8 cellular contexts compared by ENCODE assay signal in genomic region chr9:132575005-132575609, GRCh38. TPM values are rescaled to one million over a fixed set of nuclear protein-coding genes. Genes with fewer than 3 reads are reported as not detected.
DNase-seq lines count a peak whose midpoint lies in the region; ATAC-seq, FAIRE-seq and TF ChIP-seq lines count a peak whose summit lies in the region.

No MANE protein-coding gene starts in this region.

- TF ChIP-seq CTCF in HEK293 (tag by site-specific recombination; IDR thresholded peaks at IDR 0.05), result peak; percentile 93
- peak; percentile 72 for TF ChIP-seq CTCF in foreskin fibroblast (IDR thresholded peaks at IDR 0.05; ENCODE audit: low read depth, low read length)
- peak; percentile 19 to 67 (median 52) for TF ChIP-seq CTCF in pancreas (IDR thresholded peaks at IDR 0.05)

- H3K36me3 ChIP-seq in HEK293 (ENCODE audit: control insufficient read depth in 2 of 2, insufficient read depth in 1 of 2, low read length in 2 of 2) (no peaks in the 10 kb centered on the region), pancreas (no peaks in the 10 kb centered on the region)

- DNase-seq in COLO668 (lab: John Stamatoyannopoulos, UW; ENCODE audit: unreplicated experiment) (peak; percentile 77), NCI-H748 treated with DMSO at 0.1 percent for 48 hours (lab: John Stamatoyannopoulos, UW) (peak; percentile 72), foreskin fibroblast (peak; percentile 47 to 82), pancreas (peak; percentile 37 to 86 (median 71))
- DNase-seq in activated T-cell treated with anti-CD3 and anti-CD28 coated beads, Interleukin-2, amount 50 U/mL, for 48 hours, result peak; percentile 62 to 72

- H3K9me3 ChIP-seq in HEK293 (ENCODE audit: control insufficient read depth, insufficient read depth, low read depth, low read length) (no peaks in the 10 kb centered on the region), pancreas (no peaks in the 10 kb centered on the region)

- no peak for FAIRE-seq in pancreas (lab: Jason Lieb, UNC)

- peak; percentile 70 to 98 (median 95) for ATAC-seq in pancreas
- ATAC-seq in HG03520 (IDR thresholded peaks at IDR 0.05; ENCODE audit: unreplicated experiment), result no peak
- no peak for ATAC-seq in HG03025 (IDR thresholded peaks at IDR 0.05; ENCODE audit: low FRiP score, unreplicated experiment)

- CTCF ChIA-PET in HEK293 (lab: Yijun Ruan, JAX), result interaction anchor here (0.6 to 5.7 kb wide), 37 partner anchors 9 to 820 kb away, joined by 3 to 54 read pairs (median 3); partner anchors contain the start of gene CFAP77

- H3K4me3 ChIP-seq in HEK293 (ENCODE audit: low read depth, low read length) (no peak overlapping the region), foreskin fibroblast (ENCODE audit: low read depth in 1 of 2, low read length in 2 of 2) (no peak overlapping the region), pancreas (no peak overlapping the region)

- intact Hi-C loops in pancreas (cut with DNase I), result loop anchor here in 2 of 3 donors (5.0 to 10.0 kb wide), 2 partner anchors 68 to 160 kb away; partner anchors contain the start of gene CFAP77 (in 1 of the 2)

- H3K4me1 ChIP-seq in HEK293 (ENCODE audit: control insufficient read depth, insufficient read depth, low read length) (no peaks in the 10 kb centered on the region), pancreas (no peaks in the 10 kb centered on the region)

- POLR2A ChIA-PET in HEK293 (lab: Yijun Ruan, JAX), result no interaction called here

- 11 to 13% methylated on average over 14 to 16 of the region's 16 CpGs for WGBS in pancreas, 2 donors

- peaks cover 0 to 14% (median 2%) of the 10 kb centered on the region in 4 donors for H3K27me3 ChIP-seq in pancreas

- no peak overlapping the region for H3K27ac ChIP-seq in HEK293 (ENCODE audit: extremely low read depth, low read depth, low read length)
- no peak overlapping the region for H3K27ac ChIP-seq in pancreas

TF ChIP-seq in HEK293, 187 proteins besides CTCF, POLR2A, EP300 and RAD21 (continues in another document):
- no peak for TF ChIP-seq ZNF558 (tag by site-specific recombination; IDR thresholded peaks at IDR 0.05)
- TF ChIP-seq ZNF10 (tag by site-specific recombination; IDR thresholded peaks at IDR 0.05), result no peak
- peak; percentile 68 for TF ChIP-seq ZBTB17 (tag by site-specific recombination; IDR thresholded peaks at IDR 0.05)
- TF ChIP-seq, protein P1, sequence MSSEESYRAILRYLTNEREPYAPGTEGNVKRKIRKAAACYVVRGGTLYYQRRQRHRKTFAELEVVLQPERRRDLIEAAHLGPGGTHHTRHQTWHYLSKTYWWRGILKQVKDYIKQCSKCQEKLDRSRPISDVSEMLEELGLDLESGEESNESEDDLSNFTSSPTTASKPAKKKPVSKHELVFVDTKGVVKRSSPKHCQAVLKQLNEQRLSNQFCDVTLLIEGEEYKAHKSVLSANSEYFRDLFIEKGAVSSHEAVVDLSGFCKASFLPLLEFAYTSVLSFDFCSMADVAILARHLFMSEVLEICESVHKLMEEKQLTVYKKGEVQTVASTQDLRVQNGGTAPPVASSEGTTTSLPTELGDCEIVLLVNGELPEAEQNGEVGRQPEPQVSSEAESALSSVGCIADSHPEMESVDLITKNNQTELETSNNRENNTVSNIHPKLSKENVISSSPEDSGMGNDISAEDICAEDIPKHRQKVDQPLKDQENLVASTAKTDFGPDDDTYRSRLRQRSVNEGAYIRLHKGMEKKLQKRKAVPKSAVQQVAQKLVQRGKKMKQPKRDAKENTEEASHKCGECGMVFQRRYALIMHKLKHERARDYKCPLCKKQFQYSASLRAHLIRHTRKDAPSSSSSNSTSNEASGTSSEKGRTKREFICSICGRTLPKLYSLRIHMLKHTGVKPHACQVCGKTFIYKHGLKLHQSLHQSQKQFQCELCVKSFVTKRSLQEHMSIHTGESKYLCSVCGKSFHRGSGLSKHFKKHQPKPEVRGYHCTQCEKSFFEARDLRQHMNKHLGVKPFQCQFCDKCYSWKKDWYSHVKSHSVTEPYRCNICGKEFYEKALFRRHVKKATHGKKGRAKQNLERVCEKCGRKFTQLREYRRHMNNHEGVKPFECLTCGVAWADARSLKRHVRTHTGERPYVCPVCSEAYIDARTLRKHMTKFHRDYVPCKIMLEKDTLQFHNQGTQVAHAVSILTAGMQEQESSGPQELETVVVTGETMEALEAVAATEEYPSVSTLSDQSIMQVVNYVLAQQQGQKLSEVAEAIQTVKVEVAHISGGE (tag by site-specific recombination; conservative IDR thresholded peaks at IDR 0.05; ENCODE audit: low read depth), result peak; percentile 81
- no peak for TF ChIP-seq ZNF280C (tag by site-specific recombination; IDR thresholded peaks at IDR 0.05)
- TF ChIP-seq IKZF3 (tag by site-specific recombination; IDR thresholded peaks at IDR 0.05), result peak; percentile 52; the same call in 1 of the 2 replicates
- no peak for TF ChIP-seq ZNF423 (tag by site-specific recombination; IDR thresholded peaks at IDR 0.05)
- TF ChIP-seq ZNF585B (tag by site-specific recombination; IDR thresholded peaks at IDR 0.05), result no peak
- no peak for TF ChIP-seq ZNF791 (tag by site-specific recombination; IDR thresholded peaks at IDR 0.05)
- peak; percentile 91 for TF ChIP-seq ZSCAN30 (tag by site-specific recombination; IDR thresholded peaks at IDR 0.05)
- peak; percentile 41; the same call in 1 of the 2 replicates for TF ChIP-seq ZNF660 (tag by site-specific recombination; IDR thresholded peaks at IDR 0.05)
- TF ChIP-seq ZNF645 (tag by site-specific recombination; IDR thresholded peaks at IDR 0.05), result no peak
- no peak for TF ChIP-seq ZNF626 (tag by site-specific recombination; IDR thresholded peaks at IDR 0.05)
- no peak; the same call in 1 of the 2 replicates for TF ChIP-seq ZNF366 (tag by site-specific recombination; conservative IDR thresholded peaks at IDR 0.05)
- TF ChIP-seq, protein P2, sequence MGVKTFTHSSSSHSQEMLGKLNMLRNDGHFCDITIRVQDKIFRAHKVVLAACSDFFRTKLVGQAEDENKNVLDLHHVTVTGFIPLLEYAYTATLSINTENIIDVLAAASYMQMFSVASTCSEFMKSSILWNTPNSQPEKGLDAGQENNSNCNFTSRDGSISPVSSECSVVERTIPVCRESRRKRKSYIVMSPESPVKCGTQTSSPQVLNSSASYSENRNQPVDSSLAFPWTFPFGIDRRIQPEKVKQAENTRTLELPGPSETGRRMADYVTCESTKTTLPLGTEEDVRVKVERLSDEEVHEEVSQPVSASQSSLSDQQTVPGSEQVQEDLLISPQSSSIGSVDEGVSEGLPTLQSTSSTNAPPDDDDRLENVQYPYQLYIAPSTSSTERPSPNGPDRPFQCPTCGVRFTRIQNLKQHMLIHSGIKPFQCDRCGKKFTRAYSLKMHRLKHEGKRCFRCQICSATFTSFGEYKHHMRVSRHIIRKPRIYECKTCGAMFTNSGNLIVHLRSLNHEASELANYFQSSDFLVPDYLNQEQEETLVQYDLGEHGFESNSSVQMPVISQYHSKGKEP (tag by site-specific recombination; IDR thresholded peaks at IDR 0.05), result no peak
- TF ChIP-seq, protein P3, sequence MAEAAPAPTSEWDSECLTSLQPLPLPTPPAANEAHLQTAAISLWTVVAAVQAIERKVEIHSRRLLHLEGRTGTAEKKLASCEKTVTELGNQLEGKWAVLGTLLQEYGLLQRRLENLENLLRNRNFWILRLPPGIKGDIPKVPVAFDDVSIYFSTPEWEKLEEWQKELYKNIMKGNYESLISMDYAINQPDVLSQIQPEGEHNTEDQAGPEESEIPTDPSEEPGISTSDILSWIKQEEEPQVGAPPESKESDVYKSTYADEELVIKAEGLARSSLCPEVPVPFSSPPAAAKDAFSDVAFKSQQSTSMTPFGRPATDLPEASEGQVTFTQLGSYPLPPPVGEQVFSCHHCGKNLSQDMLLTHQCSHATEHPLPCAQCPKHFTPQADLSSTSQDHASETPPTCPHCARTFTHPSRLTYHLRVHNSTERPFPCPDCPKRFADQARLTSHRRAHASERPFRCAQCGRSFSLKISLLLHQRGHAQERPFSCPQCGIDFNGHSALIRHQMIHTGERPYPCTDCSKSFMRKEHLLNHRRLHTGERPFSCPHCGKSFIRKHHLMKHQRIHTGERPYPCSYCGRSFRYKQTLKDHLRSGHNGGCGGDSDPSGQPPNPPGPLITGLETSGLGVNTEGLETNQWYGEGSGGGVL (tag by site-specific recombination; IDR thresholded peaks at IDR 0.05), result no peak
- TF ChIP-seq ZNF473 (tag by site-specific recombination; IDR thresholded peaks at IDR 0.05), result no peak
- 0 out of 2 replicates have a peak, but pooled peaks have one; percentile 30 for TF ChIP-seq ZNF2 (tag by site-specific recombination; IDR thresholded peaks at IDR 0.05)
- no peak for TF ChIP-seq MYNN (tag by site-specific recombination; IDR thresholded peaks at IDR 0.05; ENCODE audit: borderline replicate concordance)
- peak; percentile 48; the same call in 1 of the 2 replicates for TF ChIP-seq ZNF394 (tag by site-specific recombination; IDR thresholded peaks at IDR 0.05; ENCODE audit: borderline replicate concordance)
- no peak for TF ChIP-seq ZNF146 (tag by site-specific recombination; IDR thresholded peaks at IDR 0.05)

RNA-seq across cellular contexts. Expression of gene BARHL1, which starts 7.3 kb away (rescaled TPM):
- not detected for total RNA-seq in pancreas
- polyA plus RNA-seq in pancreas, result under 1 TPM in 1 of 2 donors, not detected in 1; 0.27 TPM

Comparison
In these comparisons a context has a peak if more than half of its experiments do, and no peak if none do; other contexts are left out.
1. ATAC-seq: peak in pancreas (4 of 4); none in HG03520 (single experiment) and HG03025 (single experiment).
2. Peak in every context shown above with its lines, with median percentiles within 50 percentile points of each other: DNase-seq and CTCF ChIP-seq.